In the genomic region with DNA sequence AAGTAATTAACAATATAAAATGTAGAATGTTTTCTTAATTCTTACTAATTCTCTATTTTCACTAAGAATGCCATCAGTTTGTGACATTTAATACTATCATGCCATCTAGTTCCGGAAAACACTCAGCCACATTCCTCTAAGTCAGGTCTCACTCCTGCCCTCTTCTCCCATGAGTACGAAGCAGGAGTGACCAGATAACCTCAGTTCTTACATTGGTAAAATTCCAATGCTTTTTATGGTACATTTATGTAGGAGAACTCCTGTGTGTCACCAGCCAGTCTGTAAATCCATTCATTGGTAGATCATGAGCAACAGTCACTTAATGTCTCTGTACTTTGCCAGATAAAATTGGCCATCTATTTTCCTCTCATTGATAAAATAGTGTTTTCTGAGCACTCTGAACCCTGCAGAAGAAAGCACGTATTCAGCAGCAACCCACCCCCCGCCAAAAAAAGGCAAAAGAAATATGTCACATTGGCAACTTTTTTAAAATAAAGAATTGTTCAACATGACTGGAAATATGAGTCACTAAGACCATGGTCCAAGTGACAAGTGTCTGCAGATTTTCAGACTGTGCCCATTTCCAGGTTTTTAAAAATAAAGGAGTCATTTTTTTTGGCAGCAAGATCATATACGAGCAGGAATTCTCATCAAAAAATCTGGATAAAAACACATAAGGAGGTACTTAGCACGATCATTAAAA, we compare ENCODE assay signal across 26 cellular contexts.
"Had no signal": no experiment of that assay in that cellular context is flagged by ENCODE, and none has a peak within 500 bp of the region (broad histone marks: within the 10 kb centered on the region; RNA-seq: fewer than 3 reads in every experiment).

No MANE protein-coding gene starts in this region.

- H3K4me3 Mint-ChIP-seq: activated CD4-positive, alpha-beta T cell treated with anti-CD3 and anti-CD28 coated beads, Interleukin-2, amount 10 ng/mL, durations not matched to agents 7 days and 5 days; activated CD8-positive, alpha-beta memory T cell treated with anti-CD3 and anti-CD28 coated beads, Interleukin-2, amount 10 ng/mL, durations not matched to agents 7 days and 5 days; activated CD8-positive, alpha-beta T cell treated with anti-CD3 and anti-CD28 coated beads for 36 hours; activated naive CD8-positive, alpha-beta T cell treated with anti-CD3 and anti-CD28 coated beads for 36 hours; activated T-helper 17 cell treated with anti-CD3 and anti-CD28 coated beads, Interleukin-2, amount 50 U/mL, for 72 hours; central memory CD8-positive, alpha-beta T cell; naive thymus-derived CD4-positive, alpha-beta T cell; neural crest cell; stimulated activated memory B cell treated with anti-CD40 and anti-IgM and Interleukin-4, amounts not matched to agents 10 μg/mL and 1 μg/mL and 100 μg/mL, for 72 hours had no signal

- H3K4me2 ChIP-seq: smooth muscle cell had no signal

- H3K9me3 ChIP-seq: breast epithelium, colonic mucosa, esophagus squamous epithelium, gastrocnemius medialis, lower lobe of right lung, stomach, suprapubic skin, transverse colon had no signal

- H3K9me3 Mint-ChIP-seq: activated CD4-positive, alpha-beta T cell treated with anti-CD3 and anti-CD28 coated beads, Interleukin-2, amount 10 ng/mL, durations not matched to agents 7 days and 5 days; activated CD8-positive, alpha-beta T cell treated with anti-CD3 and anti-CD28 coated beads for 36 hours; activated naive CD8-positive, alpha-beta T cell treated with anti-CD3 and anti-CD28 coated beads for 36 hours; activated T-helper 17 cell treated with anti-CD3 and anti-CD28 coated beads, Interleukin-2, amount 50 U/mL, for 72 hours; central memory CD8-positive, alpha-beta T cell; neural crest cell; stimulated activated memory B cell treated with anti-CD40 and anti-IgM and Interleukin-4, amounts not matched to agents 10 μg/mL and 1 μg/mL and 100 μg/mL, for 72 hours had no signal

- H3K4me1 Mint-ChIP-seq: activated CD4-positive, alpha-beta T cell treated with anti-CD3 and anti-CD28 coated beads, Interleukin-2, amount 10 ng/mL, durations not matched to agents 7 days and 5 days; activated CD8-positive, alpha-beta memory T cell treated with anti-CD3 and anti-CD28 coated beads, Interleukin-2, amount 10 ng/mL, durations not matched to agents 7 days and 5 days; activated T-helper 17 cell treated with anti-CD3 and anti-CD28 coated beads, Interleukin-2, amount 50 U/mL, for 72 hours; central memory CD8-positive, alpha-beta T cell; stimulated activated memory B cell treated with anti-CD40 and anti-IgM and Interleukin-4, amounts not matched to agents 10 μg/mL and 1 μg/mL and 100 μg/mL, for 72 hours had no signal

- H3K36me3 ChIP-seq: breast epithelium, colonic mucosa, esophagus squamous epithelium, gastrocnemius medialis, lower lobe of right lung, suprapubic skin, transverse colon had no signal

- H3K4me3 ChIP-seq: breast epithelium, colonic mucosa, dorsolateral prefrontal cortex, esophagus squamous epithelium, gastrocnemius medialis, lower lobe of right lung, smooth muscle cell, stomach, suprapubic skin, transverse colon had no signal

- H3K27me3 ChIP-seq: breast epithelium, colonic mucosa, dorsolateral prefrontal cortex, esophagus squamous epithelium, gastrocnemius medialis, stomach, suprapubic skin, transverse colon had no signal

- H3K27ac Mint-ChIP-seq: activated CD4-positive, alpha-beta T cell treated with anti-CD3 and anti-CD28 coated beads, Interleukin-2, amount 10 ng/mL, durations not matched to agents 7 days and 5 days; activated CD8-positive, alpha-beta memory T cell treated with anti-CD3 and anti-CD28 coated beads, Interleukin-2, amount 10 ng/mL, durations not matched to agents 7 days and 5 days; activated CD8-positive, alpha-beta T cell treated with anti-CD3 and anti-CD28 coated beads for 36 hours; activated naive CD8-positive, alpha-beta T cell treated with anti-CD3 and anti-CD28 coated beads for 36 hours; activated T-helper 17 cell treated with anti-CD3 and anti-CD28 coated beads, Interleukin-2, amount 50 U/mL, for 72 hours; naive thymus-derived CD4-positive, alpha-beta T cell; stimulated activated memory B cell treated with anti-CD40 and anti-IgM and Interleukin-4, amounts not matched to agents 10 μg/mL and 1 μg/mL and 100 μg/mL, for 72 hours had no signal

- DNase-seq: activated CD4-positive, alpha-beta T cell treated with anti-CD3 and anti-CD28 coated beads, Interleukin-2, amount 10 ng/mL, durations not matched to agents 7 days and 5 days; activated CD4-positive, CD25-positive, alpha-beta regulatory T cell treated with anti-CD3 and anti-CD28 coated beads, Interleukin-2, amount 50 U/mL, for 72 hours; activated CD8-positive, alpha-beta memory T cell treated with anti-CD3 and anti-CD28 coated beads, Interleukin-2, amount 10 ng/mL, durations not matched to agents 7 days and 5 days; activated CD8-positive, alpha-beta T cell treated with anti-CD3 and anti-CD28 coated beads for 36 hours; activated naive CD4-positive, alpha-beta T cell treated with Interleukin-2 at 50 U/mL for 16 hours; activated naive CD8-positive, alpha-beta T cell treated with anti-CD3 and anti-CD28 coated beads for 36 hours; colonic mucosa; dorsolateral prefrontal cortex; esophagus squamous epithelium; gastrocnemius medialis; hypothalamus; left colon; lower lobe of right lung; naive thymus-derived CD4-positive, alpha-beta T cell; occipital lobe; posterior cingulate gyrus; stimulated activated CD4-positive, alpha-beta T cell treated with anti-CD3 and anti-CD28 coated beads, Interleukin-15, amount 100 ng/mL, for 24 hours; stomach; transverse colon had no signal

- H3K27ac ChIP-seq: breast epithelium, colonic mucosa, dorsolateral prefrontal cortex, esophagus squamous epithelium, gastrocnemius medialis, lower lobe of right lung, stomach, suprapubic skin, transverse colon had no signal

- H3K36me3 Mint-ChIP-seq: activated CD8-positive, alpha-beta memory T cell treated with anti-CD3 and anti-CD28 coated beads, Interleukin-2, amount 10 ng/mL, durations not matched to agents 7 days and 5 days; activated naive CD8-positive, alpha-beta T cell treated with anti-CD3 and anti-CD28 coated beads for 36 hours; stimulated activated memory B cell treated with anti-CD40 and anti-IgM and Interleukin-4, amounts not matched to agents 10 μg/mL and 1 μg/mL and 100 μg/mL, for 72 hours had no signal

- H3K4me1 ChIP-seq: breast epithelium, esophagus squamous epithelium, stomach, suprapubic skin had no signal
